Comparison of ENCODE assay signal across 8 cellular contexts in genomic region chr5:103041071-103041676, GRCh38.
A peak's percentile ranks its signal among the peaks of the same experiment; 100 is the strongest.
DNase-seq lines count a peak whose midpoint lies in the region; ATAC-seq lines count a peak whose summit lies in the region.

No MANE protein-coding gene starts in this region.

- DNase-seq in DMS79 treated with DMSO at 0.1 percent for 48 hours (lab: John Stamatoyannopoulos, UW), result peak; percentile 46
- no peak for DNase-seq in DMS79 (lab: John Stamatoyannopoulos, UW)
- peak; percentile 6 for DNase-seq in NCI-H1417 treated with DMSO at 0.1 percent for 48 hours (lab: John Stamatoyannopoulos, UW)
- peak; percentile 55 for DNase-seq in amniotic epithelial cell (ENCODE audit: low read depth)
- no peak for DNase-seq in left colon
- no peak for DNase-seq in stimulated activated CD4-positive, alpha-beta T cell treated with anti-CD3 and anti-CD28 coated beads, Interleukin-12 subunit alpha, Interleukin-12 subunit beta, amount 100 ng/mL, for 4 hours

- peak; percentile 37 for ATAC-seq in left colon
- no peak for ATAC-seq in GM21360 (IDR thresholded peaks at IDR 0.05; ENCODE audit: unreplicated experiment)
- no peak for ATAC-seq in GM19328 (IDR thresholded peaks at IDR 0.05; ENCODE audit: unreplicated experiment)

- intact Hi-C loops in left colon (cut with DNase I, micrococcal nuclease), result loop anchor here in 1 of 2 donors (10.0 kb wide), 1 partner anchor 456 kb away; no protein-coding TSS in a partner anchor

Comparison
In these comparisons a context has a peak if more than half of its experiments do, and no peak if none do; other contexts are left out.
1. DNase-seq: peak in DMS79 treated with DMSO at 0.1 percent for 48 hours (single experiment), NCI-H1417 treated with DMSO at 0.1 percent for 48 hours (single experiment) and amniotic epithelial cell (single experiment); none in DMS79 (single experiment), left colon (0 of 2) and stimulated activated CD4-positive, alpha-beta T cell treated with anti-CD3 and anti-CD28 coated beads, Interleukin-12 subunit alpha, Interleukin-12 subunit beta, amount 100 ng/mL, for 4 hours (single experiment).